24 cellular contexts compared by ENCODE assay signal in the genomic region with DNA sequence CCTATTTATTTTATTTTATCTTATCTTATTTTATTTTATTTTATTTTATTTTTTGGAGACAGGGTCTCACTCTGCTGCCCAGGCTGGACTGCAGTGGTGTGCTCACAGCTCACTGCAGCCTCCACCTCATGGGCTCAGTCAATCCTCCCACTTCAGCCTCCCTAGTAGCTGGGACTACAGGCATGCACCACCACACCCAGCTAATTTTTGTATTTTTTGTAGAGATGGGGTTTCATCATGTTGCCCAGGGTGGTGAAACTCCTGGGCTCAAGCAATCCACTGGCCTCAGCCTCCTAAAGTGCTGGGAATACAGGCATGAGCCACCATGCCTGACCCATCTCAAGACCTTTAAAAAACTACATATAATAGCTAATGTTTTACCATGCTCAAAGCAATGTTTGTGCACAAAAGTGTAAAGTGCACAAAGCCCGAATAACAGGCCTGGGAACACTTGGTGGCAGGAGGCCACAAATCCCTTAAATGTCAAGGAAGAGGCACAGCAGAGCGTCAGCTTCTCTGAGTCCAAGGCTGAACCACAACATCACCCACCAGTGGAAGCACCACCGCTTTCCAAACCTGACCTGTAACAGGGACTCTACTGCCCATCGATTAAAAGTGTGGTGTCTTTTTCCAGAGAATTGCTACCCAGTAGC. TPM values are rescaled to one million over a fixed set of nuclear protein-coding genes. Genes with fewer than 3 reads are reported as not detected.
"Had no signal": no experiment of that assay in that cellular context is flagged by ENCODE, and none has a peak within 500 bp of the region (broad histone marks: within the 10 kb centered on the region; RNA-seq: fewer than 3 reads in every experiment).

No MANE protein-coding gene starts in this region.

- H3K36me3 ChIP-seq: MG63, SJSA1 had no signal

- H3K27ac ChIP-seq: SJSA1, SK-N-MC had no signal

- H3K4me3 ChIP-seq: MG63, SJSA1, SK-N-MC had no signal

- H3K4me1 ChIP-seq: SJSA1 had no signal

- DNase-seq: IMR-90, Karpas-422, KG1, MG63, NCI-H1092, NCI-H1105 treated with DMSO at 0.1 percent for 48 hours, NCI-H1417 treated with DMSO at 0.1 percent for 48 hours, NCI-H146, NCI-H187, NCI-H2029, NCI-H2081 treated with DMSO at 0.1 percent for 48 hours, NCI-H2171, NCI-H226, NCI-H446, NCI-H510A, NCI-H524 treated with DMSO at 0.1 percent for 48 hours, NCI-H69, NCI-H774, Right ventricle myocardium superior, RPMI8226, SIG-M5 had no signal

- H3K27me3 ChIP-seq: MG63, SJSA1 had no signal

- H3K9me3 ChIP-seq: MG63, SJSA1 had no signal

RNA-seq across cellular contexts. Expression of gene SSTR2, which starts 41.7 kb away (rescaled TPM):
- total RNA-seq: HT-29, IMR-90 had no signal
